Comparison of ENCODE assay signal across 1 cellular context in genomic region chr20:31522756-31523155, GRCh38.
TF ChIP-seq lines count a peak whose summit lies in the region.

No MANE protein-coding gene starts in this region.

TF ChIP-seq in HepG2, 621 proteins besides CTCF, POLR2A, EP300 and RAD21:
- TF ChIP-seq NFIC (IDR thresholded peaks at IDR 0.05; ENCODE audit: low read length) = no peak
- no peak for TF ChIP-seq PAX8 (CRISPR knock-in tag; IDR thresholded peaks at IDR 0.05; ENCODE audit: borderline replicate concordance)
- no peak for TF ChIP-seq NAIF1 (CRISPR knock-in tag; IDR thresholded peaks at IDR 0.05; ENCODE audit: borderline replicate concordance)
- TF ChIP-seq SSRP1 (CRISPR knock-in tag; IDR thresholded peaks at IDR 0.05) = no peak
- no peak for TF ChIP-seq ZNF746 (CRISPR knock-in tag; IDR thresholded peaks at IDR 0.05)
- no peak for TF ChIP-seq ZNF501 (CRISPR knock-in tag; IDR thresholded peaks at IDR 0.05)
- no peak for TF ChIP-seq YEATS4 (CRISPR knock-in tag; IDR thresholded peaks at IDR 0.05; ENCODE audit: borderline replicate concordance)
- no peak for TF ChIP-seq JUND (CRISPR knock-in tag; IDR thresholded peaks at IDR 0.05)
- TF ChIP-seq SP1 (IDR thresholded peaks at IDR 0.05) = no peak
- no peak for TF ChIP-seq SP1 (CRISPR knock-in tag; IDR thresholded peaks at IDR 0.05)
- no peak for TF ChIP-seq YY1 (IDR thresholded peaks at IDR 0.05; ENCODE audit: insufficient read depth, insufficient replicate concordance, low read depth, low read length)
- 0 out of 2 replicates have a peak, but pooled peaks have one; percentile 4 for TF ChIP-seq CEBPG (CRISPR knock-in tag; IDR thresholded peaks at IDR 0.05)
- no peak for TF ChIP-seq GRHL1 (CRISPR knock-in tag; conservative IDR thresholded peaks at IDR 0.05)
- TF ChIP-seq ATF7 (IDR thresholded peaks at IDR 0.05) = 0 out of 2 replicates have a peak, but pooled peaks have one; percentile 13
- no peak for TF ChIP-seq ATF7 (CRISPR knock-in tag; IDR thresholded peaks at IDR 0.05)
- no peak for TF ChIP-seq CHCHD3 (CRISPR knock-in tag; IDR thresholded peaks at IDR 0.05)
- TF ChIP-seq ZBTB43 (CRISPR knock-in tag; conservative IDR thresholded peaks at IDR 0.05) = no peak
- TF ChIP-seq RFXAP (CRISPR knock-in tag; IDR thresholded peaks at IDR 0.05; ENCODE audit: borderline replicate concordance) = no peak
- TF ChIP-seq ZBTB42 (CRISPR knock-in tag; IDR thresholded peaks at IDR 0.05) = no peak
- TF ChIP-seq ZFP41 (CRISPR knock-in tag; IDR thresholded peaks at IDR 0.05; ENCODE audit: borderline replicate concordance) = no peak
- TF ChIP-seq MED8 (CRISPR knock-in tag; IDR thresholded peaks at IDR 0.05; ENCODE audit: insufficient replicate concordance) = no peak
- no peak for TF ChIP-seq ZNF577 (CRISPR knock-in tag; IDR thresholded peaks at IDR 0.05; ENCODE audit: borderline replicate concordance, low read depth)
- TF ChIP-seq ARID3A (IDR thresholded peaks at IDR 0.05; ENCODE audit: low read depth, low read length) = no peak
- TF ChIP-seq ZNF678 (CRISPR knock-in tag; IDR thresholded peaks at IDR 0.05) = no peak
- TF ChIP-seq CEBPB (IDR thresholded peaks at IDR 0.05; ENCODE audit: borderline replicate concordance, low read depth, low read length) = 0 out of 2 replicates have a peak, but pooled peaks have one; percentile 51
- TF ChIP-seq HDAC1 (CRISPR knock-in tag; IDR thresholded peaks at IDR 0.05) = no peak
